Comparison of ENCODE assay signal across 8 cellular contexts in genomic region chr6:118650500-118651281, GRCh38. TPM values are rescaled to one million over a fixed set of nuclear protein-coding genes. Genes with fewer than 3 reads are reported as not detected.
DNase-seq lines count a peak whose midpoint lies in the region; ATAC-seq, FAIRE-seq and TF ChIP-seq lines count a peak whose summit lies in the region.

No MANE protein-coding gene starts in this region.

- DNase-seq in Jurkat, Clone E6-1 (ENCODE audit: low read depth, low spot score): no peak
- DNase-seq in UCSD-AML1 (lab: John Stamatoyannopoulos, UW; ENCODE audit: unreplicated experiment) (peak; percentile 14), caudate nucleus (lab: John Stamatoyannopoulos, UW) (peak in 45 of 61 donors; percentile 7 to 75 (median 49)), kidney (peak; percentile 86), KG1 (lab: John Stamatoyannopoulos, UW) (no peak)
- peak; percentile 4 to 10 for DNase-seq in stimulated activated CD4-positive, alpha-beta T cell treated with anti-CD3 and anti-CD28 coated beads, Interleukin-15, amount 100 ng/mL, for 48 hours (ENCODE audit: low read depth in 2 of 2)

- peak overlapping the region; percentile 92 for H3K27ac ChIP-seq in caudate nucleus (ENCODE audit: low read depth, low read length)
- H3K27ac ChIP-seq in kidney (ENCODE audit: low read depth in 2 of 2, low read length in 2 of 2): peak overlapping the region; percentile 94 to 96

- peak overlapping the region; percentile 77 to 92 for H3K9ac ChIP-seq in kidney (ENCODE audit: low read length in 2 of 2)

- FAIRE-seq in kidney (lab: Jason Lieb, UNC): no peak

- H3K9me3 ChIP-seq in kidney (ENCODE audit: control insufficient read depth in 1 of 2, low read length in 2 of 2): no peaks in the 10 kb centered on the region

- peak; percentile 48 for ATAC-seq in GM21717 (IDR thresholded peaks at IDR 0.05; ENCODE audit: unreplicated experiment)

- intact Hi-C loops in kidney (cut with DNase I): no loop called here

- H3K4me1 ChIP-seq in kidney (ENCODE audit: control insufficient read depth in 1 of 2, insufficient read depth in 1 of 2, low read depth in 1 of 2, low read length in 2 of 2): peaks cover 0 to 2% of the 10 kb centered on the region in 2 donors

- no peaks in the 10 kb centered on the region for H3K36me3 ChIP-seq in kidney (ENCODE audit: control insufficient read depth in 1 of 2, insufficient read depth in 2 of 2, low read length in 2 of 2)

- peak overlapping the region; percentile 95 for H3K4me3 ChIP-seq in GM08714 (ENCODE audit: low read length)
- H3K4me3 ChIP-seq in Jurkat, Clone E6-1 (ENCODE audit: low read length): peak overlapping the region; percentile 72
- H3K4me3 ChIP-seq in kidney (ENCODE audit: low read length in 2 of 2): peak overlapping the region; percentile 53 to 79

- peak; percentile 18 for TF ChIP-seq CTCF in kidney (IDR thresholded peaks at IDR 0.05; ENCODE audit: borderline replicate concordance, extremely low read depth, insufficient read depth)

RNA-seq across cellular contexts. Expression of gene CEP85L, which starts 0.7 kb away (rescaled TPM):
- 9.1 TPM for polyA plus RNA-seq in Jurkat, Clone E6-1 (2012; ENCODE audit: insufficient read depth, insufficient read length)
- 12.9 TPM for total RNA-seq in kidney
- polyA plus RNA-seq in kidney (ENCODE audit: insufficient read depth, low read depth, low replicate concordance): 0.84 TPM

Comparison
In these comparisons a context has a peak if more than half of its experiments do, and no peak if none do; other contexts are left out.
1. DNase-seq: peak in UCSD-AML1 (single experiment), caudate nucleus (45 of 61), kidney (single experiment) and stimulated activated CD4-positive, alpha-beta T cell treated with anti-CD3 and anti-CD28 coated beads, Interleukin-15, amount 100 ng/mL, for 48 hours (2 of 2); none in Jurkat, Clone E6-1 (single experiment) and KG1 (single experiment).
2. Peak in every context shown above with its lines, with median percentiles within 50 percentile points of each other: H3K4me3 ChIP-seq.